29 cellular contexts compared by ENCODE assay signal in the genomic region with DNA sequence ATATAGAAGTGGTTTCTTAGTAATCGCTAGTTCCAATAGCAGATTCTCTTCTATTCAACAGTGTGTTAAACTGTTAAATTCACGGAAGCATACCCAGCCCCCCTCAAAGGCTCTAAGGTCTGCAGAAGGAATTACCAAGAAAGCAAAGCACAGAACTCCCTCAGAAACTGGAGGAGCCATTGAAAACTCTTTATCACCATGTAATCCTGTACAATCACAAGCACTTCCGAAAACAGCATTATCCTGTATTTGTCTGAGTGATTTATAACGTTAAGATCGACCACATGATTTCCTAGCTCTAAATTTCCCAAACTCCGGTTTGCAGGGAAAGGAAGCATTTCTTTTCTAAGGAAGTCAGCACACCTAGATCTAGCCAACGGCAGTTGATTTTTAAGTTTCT. TPM values are rescaled to one million over a fixed set of nuclear protein-coding genes. Genes with fewer than 3 reads are reported as not detected.
A peak's percentile ranks its signal among the peaks of the same experiment; 100 is the strongest.
DNase-seq lines count a peak whose midpoint lies in the region; TF ChIP-seq lines count a peak whose summit lies in the region.
"Had no signal": no experiment of that assay in that cellular context is flagged by ENCODE, and none has a peak within 500 bp of the region (broad histone marks: within the 10 kb centered on the region; RNA-seq: fewer than 3 reads in every experiment).

No MANE protein-coding gene starts in this region.

- no peak for DNase-seq in activated naive CD4-positive, alpha-beta T cell treated with anti-CD3 and anti-CD28 coated beads, Interleukin-2, amount 10 ng/mL, durations not matched to agents 7 days and 5 days
- no peak for DNase-seq in activated naive CD4-positive, alpha-beta T cell treated with Interleukin-2 at 50 U/mL for 16 hours
- DNase-seq in dermis blood vessel endothelial cell = peak; percentile 76
- DNase-seq in stimulated activated CD4-positive, alpha-beta T cell treated with anti-CD3 and anti-CD28 coated beads, Interleukin-15, amount 100 ng/mL, for 24 hours = no peak
- DNase-seq in GM10248 (ENCODE audit: extremely low spot score) = no peak
- DNase-seq in NCI-H1105 (lab: John Stamatoyannopoulos, UW) = no peak
- DNase-seq: 8988T; activated CD4-positive, alpha-beta memory T cell treated with anti-CD3 and anti-CD28 coated beads for 36 hours; activated CD4-positive, alpha-beta T cell treated with anti-CD3 and anti-CD28 coated beads for 1 hour; activated CD8-positive, alpha-beta memory T cell treated with anti-CD3 and anti-CD28 coated beads, Interleukin-2, amount 50 U/mL, for 48 hours; anterior cingulate cortex; effector memory CD4-positive, alpha-beta T cell; erythroblast; islet precursor cell; natural killer cell; NCI-H1694; NCI-H774; occipital lobe; SK-N-SH; testis had no signal

- peaks cover 25% of the 10 kb centered on the region for H3K27me3 Mint-ChIP-seq in activated naive CD4-positive, alpha-beta T cell treated with anti-CD3 and anti-CD28 coated beads, Interleukin-2, amount 10 ng/mL, durations not matched to agents 7 days and 5 days
- no peaks in the 10 kb centered on the region for H3K27me3 Mint-ChIP-seq in IgD-negative memory B cell
- H3K27me3 Mint-ChIP-seq: activated naive CD4-positive, alpha-beta T cell treated with anti-CD3 and anti-CD28 coated beads, Interleukin-2, amount 50 U/mL, for 24 hours had no signal

- no peak overlapping the region for H3K4me3 Mint-ChIP-seq in activated naive CD4-positive, alpha-beta T cell treated with anti-CD3 and anti-CD28 coated beads, Interleukin-2, amount 10 ng/mL, durations not matched to agents 7 days and 5 days
- H3K4me3 Mint-ChIP-seq in IgD-negative memory B cell = peak overlapping the region in 3 of 4 donors; percentile 27 to 67 (median 59)
- H3K4me3 Mint-ChIP-seq: activated CD4-positive, alpha-beta memory T cell treated with anti-CD3 and anti-CD28 coated beads for 36 hours; activated naive CD4-positive, alpha-beta T cell treated with anti-CD3 and anti-CD28 coated beads, Interleukin-2, amount 50 U/mL, for 24 hours; activated T-helper 1 cell treated with anti-CD3 and anti-CD28 coated beads, Interleukin-12 subunit alpha, Interleukin-12 subunit beta, Interleukin-2, Interleukin-4 antibody, amounts not matched to agents 30 ng/mL and 10 ng/mL and 1 ng/mL, durations not matched to agents 14 hours and 24 hours and 36 hours; CD14-positive monocyte; natural killer cell; stimulated activated naive CD8-positive, alpha-beta T cell treated with anti-CD3 and anti-CD28 coated beads, Interleukin-15, Interleukin-2, amounts not matched to agents 100 ng/mL and 50 ng/mL, for 24 hours; T-helper 1 cell treated with Interleukin-12 subunit alpha and Interleukin-12 subunit beta and Interleukin-4 antibody, amounts not matched to agents 30 μg/mL and 1 μg/mL, for 36 hours had no signal

- no peaks in the 10 kb centered on the region for H3K27me3 ChIP-seq in skeletal muscle satellite cell (ENCODE audit: control insufficient read depth, insufficient read depth, low read length)
- H3K27me3 ChIP-seq: testis had no signal

- no peak overlapping the region for H3K9ac ChIP-seq in skeletal muscle satellite cell (ENCODE audit: low read depth, low read length)
- H3K9ac ChIP-seq: SK-N-SH had no signal

- no peaks in the 10 kb centered on the region for H3K36me3 ChIP-seq in skeletal muscle satellite cell (ENCODE audit: insufficient read depth, low read length)
- H3K36me3 ChIP-seq: prostate gland had no signal

- peaks cover 7% of the 10 kb centered on the region for H3K36me3 Mint-ChIP-seq in activated naive CD4-positive, alpha-beta T cell treated with anti-CD3 and anti-CD28 coated beads, Interleukin-2, amount 10 ng/mL, durations not matched to agents 7 days and 5 days
- no peaks in the 10 kb centered on the region for H3K36me3 Mint-ChIP-seq in IgD-negative memory B cell
- H3K36me3 Mint-ChIP-seq: activated CD4-positive, alpha-beta memory T cell treated with anti-CD3 and anti-CD28 coated beads for 36 hours; activated naive CD4-positive, alpha-beta T cell treated with anti-CD3 and anti-CD28 coated beads, Interleukin-2, amount 50 U/mL, for 24 hours; natural killer cell had no signal

- TF ChIP-seq CTCF in GM10248 (IDR thresholded peaks at IDR 0.05; ENCODE audit: control extremely low read depth, extremely low read depth, low read depth, missing control alignments) = no peak

- H3K9me3 Mint-ChIP-seq in activated naive CD4-positive, alpha-beta T cell treated with anti-CD3 and anti-CD28 coated beads, Interleukin-2, amount 10 ng/mL, durations not matched to agents 7 days and 5 days = no peaks in the 10 kb centered on the region
- H3K9me3 Mint-ChIP-seq in IgD-negative memory B cell = no peaks in the 10 kb centered on the region
- H3K9me3 Mint-ChIP-seq: activated CD4-positive, alpha-beta memory T cell treated with anti-CD3 and anti-CD28 coated beads for 36 hours; activated naive CD4-positive, alpha-beta T cell treated with anti-CD3 and anti-CD28 coated beads, Interleukin-2, amount 50 U/mL, for 24 hours; activated T-helper 1 cell treated with anti-CD3 and anti-CD28 coated beads, Interleukin-12 subunit alpha, Interleukin-12 subunit beta, Interleukin-2, Interleukin-4 antibody, amounts not matched to agents 30 ng/mL and 10 ng/mL and 1 ng/mL, durations not matched to agents 14 hours and 24 hours and 36 hours; CD14-positive monocyte; natural killer cell; stimulated activated naive CD8-positive, alpha-beta T cell treated with anti-CD3 and anti-CD28 coated beads, Interleukin-15, Interleukin-2, amounts not matched to agents 100 ng/mL and 50 ng/mL, for 24 hours; T-helper 1 cell treated with Interleukin-12 subunit alpha and Interleukin-12 subunit beta and Interleukin-4 antibody, amounts not matched to agents 30 μg/mL and 1 μg/mL, for 36 hours had no signal

- CTCF ChIA-PET in activated naive CD4-positive, alpha-beta T cell treated with anti-CD3 and anti-CD28 coated beads, Interleukin-2, amount 10 ng/mL, durations not matched to agents 7 days and 5 days (lab: Charles Lee) = no interaction called here
- CTCF ChIA-PET in GM10248 (lab: Yijun Ruan, JAX) = interaction anchor here (1.0 kb wide), 1 partner anchor 8 kb away, joined by 5 read pairs; no protein-coding TSS in a partner anchor

- H3K9me3 ChIP-seq in skeletal muscle satellite cell (replicated peaks; ENCODE audit: low read length) = no peaks in the 10 kb centered on the region
- H3K9me3 ChIP-seq: prostate gland, SK-N-SH, testis had no signal

- H3K27ac Mint-ChIP-seq in activated naive CD4-positive, alpha-beta T cell treated with anti-CD3 and anti-CD28 coated beads, Interleukin-2, amount 10 ng/mL, durations not matched to agents 7 days and 5 days = peak overlapping the region; percentile 46
- H3K27ac Mint-ChIP-seq in IgD-negative memory B cell = peak overlapping the region in 1 of 3 donors; percentile 40
- H3K27ac Mint-ChIP-seq: activated CD4-positive, alpha-beta memory T cell treated with anti-CD3 and anti-CD28 coated beads for 36 hours; activated naive CD4-positive, alpha-beta T cell treated with anti-CD3 and anti-CD28 coated beads, Interleukin-2, amount 50 U/mL, for 24 hours; activated T-helper 1 cell treated with anti-CD3 and anti-CD28 coated beads, Interleukin-12 subunit alpha, Interleukin-12 subunit beta, Interleukin-2, Interleukin-4 antibody, amounts not matched to agents 30 ng/mL and 10 ng/mL and 1 ng/mL, durations not matched to agents 14 hours and 24 hours and 36 hours; natural killer cell; stimulated activated naive CD8-positive, alpha-beta T cell treated with anti-CD3 and anti-CD28 coated beads, Interleukin-15, Interleukin-2, amounts not matched to agents 100 ng/mL and 50 ng/mL, for 24 hours; T-helper 1 cell treated with Interleukin-12 subunit alpha and Interleukin-12 subunit beta and Interleukin-4 antibody, amounts not matched to agents 30 μg/mL and 1 μg/mL, for 36 hours had no signal

- peak overlapping the region; percentile 44 for H3K4me2 ChIP-seq in skeletal muscle satellite cell (ENCODE audit: low read length)
- H3K4me2 ChIP-seq: SK-N-SH had no signal

- H3K4me3 ChIP-seq in skeletal muscle satellite cell (ENCODE audit: low read length) = no peak overlapping the region
- H3K4me3 ChIP-seq: coronary artery, prostate gland, testis had no signal

- POLR2A ChIA-PET in GM10248 (lab: Yijun Ruan, JAX) = no interaction called here

- peaks cover 34% of the 10 kb centered on the region for H3K4me1 ChIP-seq in skeletal muscle satellite cell (ENCODE audit: control insufficient read depth, insufficient read depth, low read length)
- H3K4me1 ChIP-seq: prostate gland, testis had no signal

- peaks cover 75% of the 10 kb centered on the region for H3K4me1 Mint-ChIP-seq in activated naive CD4-positive, alpha-beta T cell treated with anti-CD3 and anti-CD28 coated beads, Interleukin-2, amount 10 ng/mL, durations not matched to agents 7 days and 5 days
- peaks cover 51 to 54% (median 51%) of the 10 kb centered on the region in 3 donors for H3K4me1 Mint-ChIP-seq in IgD-negative memory B cell

RNA-seq across cellular contexts. Expression of gene MYO1E, which starts 20.0 kb away (rescaled TPM):
- 27.4 TPM for polyA plus RNA-seq in IgD-negative memory B cell
- 142 and 226 TPM in 2 replicates for total RNA-seq in dermis blood vessel endothelial cell
- 210 and 249 TPM in 2 replicates for total RNA-seq in skeletal muscle satellite cell (2012; rRNA removed)
